ENCODE assay signal across 29 cellular contexts in the genomic region with DNA sequence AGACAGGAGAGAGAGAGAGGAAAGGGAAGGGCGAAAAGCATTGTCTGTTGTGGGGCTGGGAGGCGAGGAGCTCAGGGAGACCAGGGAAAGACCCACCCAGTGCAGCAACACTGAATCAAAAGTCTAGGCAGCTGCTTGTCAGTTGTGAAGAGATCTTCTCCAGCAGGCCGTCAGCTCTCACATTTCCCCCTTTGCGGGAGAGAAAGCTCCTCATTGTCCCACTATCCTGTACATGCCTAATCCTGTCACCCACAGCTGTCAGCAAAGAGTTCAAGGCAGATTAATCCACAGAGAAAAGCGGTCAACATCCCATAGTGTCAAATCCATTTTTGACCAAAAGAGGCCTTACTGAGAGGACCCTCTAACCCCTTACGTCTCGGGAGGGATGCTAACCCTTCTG. TPM values are rescaled to one million over a fixed set of nuclear protein-coding genes. Genes with fewer than 3 reads are reported as not detected.
DNase-seq lines count a peak whose midpoint lies in the region; ATAC-seq and TF ChIP-seq lines count a peak whose summit lies in the region.
"Had no signal": no experiment of that assay in that cellular context is flagged by ENCODE, and none has a peak within 500 bp of the region (broad histone marks: within the 10 kb centered on the region; RNA-seq: fewer than 3 reads in every experiment).

No MANE protein-coding gene starts in this region.

- peak overlapping the region; percentile 36; the same call in 1 of the 3 replicates for H2BK15ac ChIP-seq in IMR-90 (ENCODE audit: low read depth, low read length)

- H3K4me2 ChIP-seq in IMR-90 (ENCODE audit: low read depth, low read length) (no peak overlapping the region), trophoblast cell (ENCODE audit: low read length) (no peak overlapping the region)
- H3K4me2 ChIP-seq: BLaER1 treated with 17β-estradiol and CSF1 and Interleukin-3, amounts not matched to agents 10 nM and 100 nM; KMS-11 had no signal

- intact Hi-C loops in IMR-90 (cut with micrococcal nuclease): no loop called here

- CTCF ChIA-PET in IMR-90 (lab: Yijun Ruan, JAX): no interaction called here

- H3K9me3 ChIP-seq in IMR-90 (ENCODE audit: control insufficient read depth, insufficient read depth, low read length) (no peaks in the 10 kb centered on the region), WERI-Rb-1 (ENCODE audit: severe bottlenecking) (no peaks in the 10 kb centered on the region), trophoblast cell (ENCODE audit: insufficient read depth, low read depth, low read length) (peaks cover 2% of the 10 kb centered on the region)
- H3K9me3 ChIP-seq: SJSA1 had no signal

- H2AFZ ChIP-seq in IMR-90 (replicated peaks; ENCODE audit: low read length, poor library complexity): no peak overlapping the region
- no peak overlapping the region for H2AFZ ChIP-seq in trophoblast cell (ENCODE audit: insufficient read depth, low read length, poor library complexity)
- H2AFZ ChIP-seq: GM23248 had no signal

- H2AK5ac ChIP-seq in IMR-90 (ENCODE audit: low read depth, low read length) (no peak overlapping the region), trophoblast cell (ENCODE audit: low read length) (peak overlapping the region; percentile 23)

- H3K14ac ChIP-seq in IMR-90 (replicated peaks; ENCODE audit: low read depth, low read length) (no peak overlapping the region), trophoblast cell (ENCODE audit: low read length) (peak overlapping the region; percentile 45)

- H2BK120ac ChIP-seq in IMR-90 (ENCODE audit: low read depth, low read length): no peak overlapping the region
- H2BK120ac ChIP-seq in trophoblast cell (ENCODE audit: insufficient read depth, low read length, poor library complexity): peak overlapping the region; percentile 31

- H3K79me2 ChIP-seq in trophoblast cell (ENCODE audit: control insufficient read depth, insufficient read depth, low read length, poor library complexity): no peaks in the 10 kb centered on the region

- peak overlapping the region; percentile 65 for H2BK12ac ChIP-seq in trophoblast cell (ENCODE audit: low read length)

- 0 out of 4 replicates have a peak overlapping the region, but pooled peaks of 1 of the 2 experiments have one; percentile 4 for H4K8ac ChIP-seq in IMR-90 (ENCODE audit: low read depth in 2 of 2, low read length in 2 of 2)
- no peak overlapping the region for H4K8ac ChIP-seq in trophoblast cell (ENCODE audit: low read depth, low read length)

- peaks cover 5% of the 10 kb centered on the region; the same call in 1 of the 2 replicates for H3K4me1 ChIP-seq in IMR-90 (ENCODE audit: control insufficient read depth, insufficient read depth, low read length)
- H3K4me1 ChIP-seq in trophoblast cell (ENCODE audit: control insufficient read depth in 1 of 2, insufficient read depth in 2 of 2, low read length in 2 of 2): peaks cover 0 to 7% of the 10 kb centered on the region in 2 experiments

- H3K4ac ChIP-seq in IMR-90 (ENCODE audit: low read depth, low read length): peak overlapping the region; percentile 8; the same call in 1 of the 2 replicates
- H3K4ac ChIP-seq in trophoblast cell (ENCODE audit: low read depth, low read length): no peak overlapping the region

- H2BK5ac ChIP-seq in IMR-90 (ENCODE audit: low read depth, low read length, poor library complexity, severe bottlenecking) (no peak overlapping the region), trophoblast cell (ENCODE audit: low read depth, low read length, poor library complexity) (peak overlapping the region; percentile 3)

- H2BK20ac ChIP-seq in IMR-90 (ENCODE audit: low read depth, low read length): 0 out of 2 replicates have a peak overlapping the region, but pooled peaks have one; percentile 6

- H4K91ac ChIP-seq in IMR-90 (ENCODE audit: insufficient read depth, low read depth, low read length): no peak overlapping the region
- peak overlapping the region; percentile 42 for H4K91ac ChIP-seq in trophoblast cell (ENCODE audit: low read depth, low read length)

- POLR2A ChIA-PET in IMR-90 (lab: Charles Lee; ENCODE audit: unreplicated experiment): no interaction called here

- no peak for DNase-seq in IMR-90
- peak; percentile 87 for DNase-seq in NCI-H82 treated with DMSO at 0.1 percent for 48 hours (lab: John Stamatoyannopoulos, UW; ENCODE audit: unreplicated experiment)
- peak; percentile 90 for DNase-seq in WERI-Rb-1
- DNase-seq in trophoblast cell: no peak
- no peak for DNase-seq in activated CD4-positive, alpha-beta T cell treated with anti-CD3 and anti-CD28 coated beads for 48 hours
- DNase-seq: AML-193; CD4-positive, alpha-beta T cell; GM23248; H7; MM.1S; NCI-H1048; NCI-H1417 treated with DMSO at 0.1 percent for 48 hours; NCI-H1694 treated with DMSO at 0.1 percent for 48 hours; NCI-H2081; NCI-H345; NCI-H510A treated with DMSO at 0.1 percent for 48 hours; NCI-H774; OCI-M1; T-cell had no signal

- in situ Hi-C loops in IMR-90 (cut with MboI; ENCODE audit: low sequenced_read_pairs): no loop called here

- 80% methylated on average over 4 of the region's 7 CpGs; no CpG with 5 or more reads in 1 of the 2 experiments for WGBS in IMR-90 (ENCODE audit: extremely low coverage in 2 of 2, insufficient read length in 1 of 2), 2 experiments
- WGBS in trophoblast cell (ENCODE audit: extremely low coverage, insufficient coverage, insufficient read length): no CpG with 5 or more reads among the region's 7 CpGs

- H3K9me1 ChIP-seq in IMR-90 (ENCODE audit: insufficient read depth, low read length): peaks cover 7% of the 10 kb centered on the region

- no TSS peak for BruUV-seq in IMR-90 (replicated peaks; lab: Mats Ljungman, UMichigan)

- no peak overlapping the region for H2AK9ac ChIP-seq in IMR-90 (replicated peaks; ENCODE audit: low read depth, low read length, poor library complexity)

- H3K36me3 ChIP-seq in IMR-90 (ENCODE audit: control insufficient read depth, insufficient read depth, low read length): no peaks in the 10 kb centered on the region
- H3K36me3 ChIP-seq in WERI-Rb-1: no peaks in the 10 kb centered on the region
- no peaks in the 10 kb centered on the region for H3K36me3 ChIP-seq in trophoblast cell (ENCODE audit: control insufficient read depth in 1 of 2, insufficient read depth in 2 of 2, low read length in 2 of 2)
- H3K36me3 ChIP-seq: BLaER1 treated with 17β-estradiol and CSF1 and Interleukin-3, amounts not matched to agents 10 nM and 100 nM; SJSA1 had no signal

- H3K27me3 ChIP-seq in IMR-90 (ENCODE audit: control insufficient read depth, insufficient read depth, low read length): no peaks in the 10 kb centered on the region
- H3K27me3 ChIP-seq in WERI-Rb-1 (ENCODE audit: insufficient read depth, low read depth, severe bottlenecking): no peaks in the 10 kb centered on the region
- no peaks in the 10 kb centered on the region for H3K27me3 ChIP-seq in trophoblast cell (ENCODE audit: insufficient read depth, low read length)
- H3K27me3 ChIP-seq: BLaER1 treated with 17β-estradiol and CSF1 and Interleukin-3, amounts not matched to agents 10 nM and 100 nM; SJSA1 had no signal

- dilution Hi-C loops in IMR-90 (cut with HindIII; ENCODE audit: low sequenced_read_pairs, unreplicated experiment): no loop called here

- H4K5ac ChIP-seq in IMR-90 (ENCODE audit: low read depth, low read length): no peak overlapping the region

- H3K79me1 ChIP-seq in IMR-90 (ENCODE audit: low read depth in 1 of 2, low read length in 2 of 2) (peaks cover 3 to 12% of the 10 kb centered on the region in 2 experiments; a peak in 2 of 4 replicates), trophoblast cell (ENCODE audit: low read length) (peaks cover 6% of the 10 kb centered on the region)

- H3K4me3 ChIP-seq in IMR-90 (ENCODE audit: insufficient read depth, low read depth, low read length) (no peak overlapping the region), WERI-Rb-1 (ENCODE audit: low read depth, low read length) (no peak overlapping the region), trophoblast cell (ENCODE audit: low read depth, low read length) (no peak overlapping the region)
- H3K4me3 ChIP-seq: BLaER1 treated with 17β-estradiol and CSF1 and Interleukin-3, amounts not matched to agents 10 nM and 100 nM; GM12878; GM23248; SJSA1 had no signal

- H3K27ac ChIP-seq in IMR-90 (ENCODE audit: insufficient read depth, low read length): no peak overlapping the region
- H3K27ac ChIP-seq in WERI-Rb-1: peak overlapping the region; percentile 4
- H3K27ac ChIP-seq in trophoblast cell (ENCODE audit: low read depth, low read length): no peak overlapping the region
- H3K27ac ChIP-seq: BLaER1 treated with 17β-estradiol and CSF1 and Interleukin-3, amounts not matched to agents 10 nM and 100 nM; GM23248; KMS-11 had no signal

- H3K9ac ChIP-seq in IMR-90 (ENCODE audit: low read depth, low read length): no peak overlapping the region
- H3K9ac ChIP-seq in trophoblast cell (ENCODE audit: low read length): no peak overlapping the region
- H3K9ac ChIP-seq: BLaER1 treated with 17β-estradiol and CSF1 and Interleukin-3, amounts not matched to agents 10 nM and 100 nM; GM23248; KMS-11 had no signal

- TF ChIP-seq CTCF in IMR-90 (conservative IDR thresholded peaks at IDR 0.05; ENCODE audit: low read depth, low read length) (no peak), WERI-Rb-1 (IDR thresholded peaks at IDR 0.05; ENCODE audit: low read depth, low read length) (no peak)

- no peak for TF ChIP-seq RAD21 in IMR-90 (IDR thresholded peaks at IDR 0.05; ENCODE audit: low read length)

- no peaks in the 10 kb centered on the region for H4K20me1 ChIP-seq in IMR-90 (ENCODE audit: insufficient read depth, low read length)
- H4K20me1 ChIP-seq: BLaER1 treated with 17β-estradiol and CSF1 and Interleukin-3, amounts not matched to agents 10 nM and 100 nM had no signal

- no peak for TF ChIP-seq POLR2A in IMR-90 (IDR thresholded peaks at IDR 0.05; ENCODE audit: low read depth, low read length)

- ATAC-seq in IMR-90 (ENCODE audit: low read depth): no peak
- no peak for ATAC-seq in GM18868 (IDR thresholded peaks at IDR 0.05; ENCODE audit: unreplicated experiment)
- ATAC-seq in HG02763 (IDR thresholded peaks at IDR 0.05; ENCODE audit: unreplicated experiment): no peak
- no peak for ATAC-seq in HG03354 (IDR thresholded peaks at IDR 0.05; ENCODE audit: poor library complexity, severe bottlenecking, unreplicated experiment)
- ATAC-seq: GM12878, Right ventricle myocardium inferior, T-cell had no signal

- H3K56ac ChIP-seq in IMR-90 (ENCODE audit: extremely low read depth, insufficient read depth, low read length): no peak overlapping the region

- H3K18ac ChIP-seq in IMR-90 (ENCODE audit: low read depth, low read length) (no peak overlapping the region), trophoblast cell (ENCODE audit: low read length) (peak overlapping the region; percentile 40)

- H4K12ac ChIP-seq in trophoblast cell (ENCODE audit: low read depth, low read length): no peak overlapping the region

- H3K23ac ChIP-seq in IMR-90 (ENCODE audit: low read depth, low read length) (no peak overlapping the region), trophoblast cell (ENCODE audit: low read length) (no peak overlapping the region)

TF ChIP-seq in IMR-90, 13 proteins besides CTCF, POLR2A, EP300 and RAD21 (continues in another document):
- no peak for TF ChIP-seq MXI1 (IDR thresholded peaks at IDR 0.05; ENCODE audit: borderline replicate concordance, low read depth, low read length)
- TF ChIP-seq CHD1 (IDR thresholded peaks at IDR 0.05; ENCODE audit: low read depth, low read length): no peak

RNA-seq across cellular contexts. Expression of a gene that starts 27.3 kb away (rescaled TPM):
- total RNA-seq in IMR-90 (2012; rRNA removed): 6.4 and 9.1 TPM in 2 replicates
- 3.0 and 4.1 TPM in 2 replicates for polyA plus RNA-seq in IMR-90 (2012; rRNA removed)
- 1.5 and 3.6 TPM in 2 replicates for polyA plus RNA-seq in IMR-90 (2012; cell fraction: cytosol; rRNA removed)
- 0.94 and 4.0 TPM in 2 replicates for polyA plus RNA-seq in IMR-90 (2012; cell fraction: nucleus; rRNA removed; ENCODE audit: low replicate concordance)
- 0.39 and 0.40 TPM in 2 replicates for polyA plus RNA-seq in trophoblast cell (2013)
- total RNA-seq: GM12878; Right ventricle myocardium inferior; T-helper 2 cell treated with Interferon-gamma antibody and Interleukin-4, amounts not matched to agents 100 ng/mL and 5 ng/mL, for 36 hours had no signal
- polyA plus RNA-seq: GM12878, IgD-negative memory B cell had no signal

Comparison
In these comparisons a context has a peak if more than half of its experiments do, and no peak if none do; other contexts are left out.
1. DNase-seq: peak in NCI-H82 treated with DMSO at 0.1 percent for 48 hours (single experiment) and WERI-Rb-1 (single experiment); none in IMR-90 (single experiment), trophoblast cell (0 of 2) and activated CD4-positive, alpha-beta T cell treated with anti-CD3 and anti-CD28 coated beads for 48 hours (single experiment).